Comparison of ENCODE assay signal across 8 cellular contexts in the genomic region with DNA sequence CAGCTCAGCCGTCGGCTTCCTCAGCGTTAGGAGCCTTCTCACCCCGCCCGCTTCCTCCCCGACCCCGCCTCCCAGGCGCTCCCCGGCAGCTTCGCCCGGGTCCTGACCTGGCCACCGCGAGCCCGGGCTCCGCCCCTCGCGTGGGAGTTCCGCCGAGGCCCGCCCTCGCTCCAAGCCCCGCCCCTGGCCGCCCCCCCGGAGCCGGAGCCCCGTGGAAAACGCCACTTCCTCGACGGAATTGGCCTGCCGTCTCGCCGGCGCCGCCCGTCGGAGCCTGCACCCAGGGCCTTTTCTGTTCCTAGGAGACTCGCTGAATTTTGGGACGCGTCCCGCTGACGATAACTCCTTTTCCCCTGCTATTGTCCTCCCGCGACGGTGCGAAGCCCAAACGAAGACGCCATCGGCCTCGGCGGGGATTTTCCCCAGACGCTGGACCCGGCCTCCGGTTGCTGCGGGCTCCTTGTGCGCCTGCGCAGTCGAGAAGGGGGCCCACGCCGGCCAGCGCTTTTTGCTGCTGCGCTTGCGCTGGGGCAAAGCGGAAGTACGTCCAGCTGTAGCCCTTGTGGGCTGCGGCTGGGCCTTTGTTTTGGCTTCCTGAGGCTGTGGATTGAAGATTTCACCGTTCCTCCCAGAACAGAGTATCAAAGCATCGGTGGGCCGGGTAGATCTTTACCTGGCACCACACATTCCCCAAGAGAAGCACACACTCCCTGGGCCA. TPM values are rescaled to one million over a fixed set of nuclear protein-coding genes. Genes with fewer than 3 reads are reported as not detected.
DNase-seq lines count a peak whose midpoint lies in the region; ATAC-seq and TF ChIP-seq lines count a peak whose summit lies in the region.

No MANE protein-coding gene starts in this region.

- in situ Hi-C loops in transverse colon (cut with MboI; ENCODE audit: low pct_ligation_motif_present in 1 of 4, low pct_unique_long_range_greater_than_20kb in 1 of 4, low sequenced_read_pairs in 3 of 4) = no loop called here

- H3K4me1 ChIP-seq in cardiac muscle cell (ENCODE audit: low read depth) = peaks cover 10% of the 10 kb centered on the region
- H3K4me1 ChIP-seq in transverse colon = peaks cover 25 to 43% (median 32%) of the 10 kb centered on the region in 4 donors

- H3K27me3 Mint-ChIP-seq in activated naive CD8-positive, alpha-beta T cell treated with anti-CD3 and anti-CD28 coated beads, Interleukin-2, amount 50 U/mL, for 24 hours = peaks cover 3% of the 10 kb centered on the region

- peak overlapping the region; percentile 37 for H2AFZ ChIP-seq in SU-DHL-6 (ENCODE audit: low read depth, low read length, severe bottlenecking)

- H3K9me3 ChIP-seq in SU-DHL-6 (ENCODE audit: insufficient read depth, low read length) = no peaks in the 10 kb centered on the region
- H3K9me3 ChIP-seq in cardiac muscle cell (ENCODE audit: low read depth) = no peaks in the 10 kb centered on the region
- no peaks in the 10 kb centered on the region for H3K9me3 ChIP-seq in transverse colon

- H3K9me3 Mint-ChIP-seq in activated naive CD8-positive, alpha-beta T cell treated with anti-CD3 and anti-CD28 coated beads, Interleukin-2, amount 50 U/mL, for 24 hours = no peaks in the 10 kb centered on the region

- no peaks in the 10 kb centered on the region for H4K20me1 ChIP-seq in SU-DHL-6 (ENCODE audit: low read depth, low read length)

- no peaks in the 10 kb centered on the region for H3K36me3 ChIP-seq in SU-DHL-6 (ENCODE audit: low read length)
- H3K36me3 ChIP-seq in cardiac muscle cell = peaks cover 26% of the 10 kb centered on the region
- H3K36me3 ChIP-seq in transverse colon = peaks cover 0 to 25% (median 10%) of the 10 kb centered on the region in 4 donors

- H3K4me3 ChIP-seq in GM12865 (ENCODE audit: low read depth, low read length) (peak overlapping the region; percentile 60), SU-DHL-6 (ENCODE audit: insufficient read depth, low read length, poor library complexity, severe bottlenecking) (peak overlapping the region; percentile 57), cardiac muscle cell (peak overlapping the region; percentile 34), transverse colon (peak overlapping the region; percentile 35 to 58 (median 39))

- H3K4me2 ChIP-seq in SU-DHL-6 (ENCODE audit: low read depth, low read length, poor library complexity, severe bottlenecking) = peak overlapping the region; percentile 74

- TF ChIP-seq EP300 in transverse colon (IDR thresholded peaks at IDR 0.05; ENCODE audit: low read depth) = no peak

- H3K9ac ChIP-seq in SU-DHL-6 (ENCODE audit: low read length) = peak overlapping the region; percentile 69

- peak; percentile 83 for ATAC-seq in HG02678 (IDR thresholded peaks at IDR 0.05; ENCODE audit: unreplicated experiment)
- ATAC-seq in activated naive CD8-positive, alpha-beta T cell treated with anti-CD3 and anti-CD28 coated beads, Interleukin-2, amount 50 U/mL, for 24 hours = peak; percentile 88

- H3K27me3 ChIP-seq in SU-DHL-6 (ENCODE audit: low read length) (no peaks in the 10 kb centered on the region), cardiac muscle cell (no peaks in the 10 kb centered on the region), transverse colon (no peaks in the 10 kb centered on the region)

- H3K9me2 ChIP-seq in SU-DHL-6 (replicated peaks; ENCODE audit: insufficient read depth, low read length) = no peaks in the 10 kb centered on the region

- peak overlapping the region; percentile 83 for H3K27ac ChIP-seq in SU-DHL-6 (ENCODE audit: low read depth, low read length)
- peak overlapping the region; percentile 91 for H3K27ac ChIP-seq in cardiac muscle cell
- H3K27ac ChIP-seq in transverse colon = peak overlapping the region; percentile 91 to 99 (median 96)

- H3K79me2 ChIP-seq in SU-DHL-6 (ENCODE audit: insufficient read depth, low read length) = no peaks in the 10 kb centered on the region

- peaks cover 34% of the 10 kb centered on the region for H3K36me3 Mint-ChIP-seq in activated naive CD8-positive, alpha-beta T cell treated with anti-CD3 and anti-CD28 coated beads, Interleukin-2, amount 50 U/mL, for 24 hours (ENCODE audit: low read depth)

- intact Hi-C loops in transverse colon (cut with DNase I; ENCODE audit: low total_unique reads) = no loop called here

- H3K4me3 Mint-ChIP-seq in activated naive CD8-positive, alpha-beta T cell treated with anti-CD3 and anti-CD28 coated beads, Interleukin-2, amount 50 U/mL, for 24 hours = peak overlapping the region; percentile 84

- peaks cover 19% of the 10 kb centered on the region for H3F3A ChIP-seq in SU-DHL-6 (ENCODE audit: insufficient read depth)

- WGBS in transverse colon (ENCODE audit: low coverage in 1 of 2), 2 donors = 1% methylated on average over 57 of the region's 68 CpGs; no CpG with 5 or more reads in 1 of the 2 donors

- peak; percentile 67 for TF ChIP-seq POLR2A in transverse colon (IDR thresholded peaks at IDR 0.05)

- peak overlapping the region; percentile 97 for H3K27ac Mint-ChIP-seq in activated naive CD8-positive, alpha-beta T cell treated with anti-CD3 and anti-CD28 coated beads, Interleukin-2, amount 50 U/mL, for 24 hours

- TF ChIP-seq CTCF in GM12865 (IDR thresholded peaks at IDR 0.05; ENCODE audit: insufficient read depth, low read depth, low read length, missing control alignments) (no peak), SU-DHL-6 (IDR thresholded peaks at IDR 0.05; ENCODE audit: insufficient read depth, low read length, poor library complexity, severe bottlenecking) (no peak), cardiac muscle cell (IDR thresholded peaks at IDR 0.05; ENCODE audit: low read depth, low read length) (no peak), transverse colon (IDR thresholded peaks at IDR 0.05) (no peak)

- H3K4me1 Mint-ChIP-seq in activated naive CD8-positive, alpha-beta T cell treated with anti-CD3 and anti-CD28 coated beads, Interleukin-2, amount 50 U/mL, for 24 hours = peaks cover 41% of the 10 kb centered on the region

- DNase-seq in GM12865 (ENCODE audit: low read depth) (peak; percentile 96), NCI-H128 (lab: John Stamatoyannopoulos, UW; ENCODE audit: unreplicated experiment) (peak; percentile 75), cardiac muscle cell (ENCODE audit: low read depth in 1 of 2, low spot score in 1 of 2) (peak; percentile 92 to 97), pons (ENCODE audit: low spot score) (peak; percentile 91), transverse colon (peak; percentile 96)
- DNase-seq in activated naive CD8-positive, alpha-beta T cell treated with anti-CD3 and anti-CD28 coated beads, Interleukin-2, amount 50 U/mL, for 24 hours = peak; percentile 98

RNA-seq across cellular contexts. Expression of a gene that starts 10.0 kb away (rescaled TPM):
- total RNA-seq in cardiac muscle cell = 39.8 and 51.9 TPM in 2 replicates
- polyA plus RNA-seq in cardiac muscle cell = 46.2 and 46.5 TPM in 2 replicates
- 10 to 100 TPM; 45.8 to 95.8 (median 58.4) TPM for total RNA-seq in transverse colon

RNA-seq across cellular contexts. Expression of a gene that starts 14.8 kb away (rescaled TPM):
- total RNA-seq in cardiac muscle cell (17.3 and 25.9 TPM in 2 replicates), transverse colon (100 to 1,000 TPM in 1 of 4 donors, 10 to 100 TPM in 3; 22.4 to 174 (median 30.9) TPM)
- 21.6 and 33.7 TPM in 2 replicates for polyA plus RNA-seq in cardiac muscle cell

RNA-seq across cellular contexts. Expression of a gene that starts 37.1 kb away (rescaled TPM):
- total RNA-seq in cardiac muscle cell = 40.9 and 42.7 TPM in 2 replicates
- polyA plus RNA-seq in cardiac muscle cell = 18.9 and 22.0 TPM in 2 replicates
- 10 to 100 TPM; 56.4 to 89.0 (median 62.4) TPM for total RNA-seq in transverse colon

RNA-seq across cellular contexts. Expression of a gene that starts 38.6 kb away (rescaled TPM):
- 44.8 and 63.1 TPM in 2 replicates for total RNA-seq in cardiac muscle cell
- polyA plus RNA-seq in cardiac muscle cell = 25.9 and 31.2 TPM in 2 replicates
- 100 to 1,000 TPM in 2 of 4 donors, 10 to 100 TPM in 2; 82.3 to 211 (median 94.8) TPM for total RNA-seq in transverse colon

RNA-seq across cellular contexts. Expression of a gene that starts 57.1 kb away (rescaled TPM):
- total RNA-seq in cardiac muscle cell (0.25 TPM in 1 of 2 replicates, not detected in the other), transverse colon (1 to 10 TPM in 1 of 4 donors, under 1 TPM in 1, not detected in 2; 0.27 to 1.6 TPM)
- not detected in 2 replicates for polyA plus RNA-seq in cardiac muscle cell

Comparison
In these comparisons a context has a peak if more than half of its experiments do, and no peak if none do; other contexts are left out.
1. Peak in every context shown above with its lines: DNase-seq, ATAC-seq, H3K4me3 ChIP-seq and H3K27ac ChIP-seq.